Comparison of ENCODE assay signal across 17 cellular contexts in the genomic region with DNA sequence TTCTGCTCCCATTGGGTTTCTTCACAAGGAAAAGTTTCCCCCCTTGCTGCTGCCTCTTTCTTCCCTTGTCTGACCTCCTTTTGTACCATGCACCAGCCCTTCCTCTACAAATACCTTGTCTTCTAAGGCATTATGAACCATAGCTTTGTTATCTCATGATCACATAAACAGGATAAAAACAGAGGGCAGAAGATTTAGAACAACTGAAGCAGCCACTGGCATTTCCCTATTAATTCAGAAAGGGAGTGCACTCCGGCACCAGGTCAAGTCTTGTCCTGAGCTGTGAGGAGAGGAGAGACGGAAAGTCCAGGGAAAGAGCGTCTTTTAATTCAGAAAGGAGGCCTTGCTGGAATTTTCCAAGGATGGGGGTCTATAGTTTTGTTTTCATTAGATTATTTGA.
"Had no signal": no experiment of that assay in that cellular context is flagged by ENCODE, and none has a peak within 500 bp of the region (broad histone marks: within the 10 kb centered on the region; RNA-seq: fewer than 3 reads in every experiment).

No MANE protein-coding gene starts in this region.

- H3K36me3 Mint-ChIP-seq: immature natural killer cell; natural killer cell treated with Interleukin-12 subunit alpha and Interleukin-12 subunit beta and Interleukin-15 and Interleukin-18, amount 100 ng/mL, for 72 hours had no signal

- H3K27me3 Mint-ChIP-seq: natural killer cell treated with Interleukin-12 subunit alpha and Interleukin-12 subunit beta and Interleukin-15 and Interleukin-18, amount 100 ng/mL, for 72 hours had no signal

- H3K27ac Mint-ChIP-seq: immature natural killer cell; natural killer cell treated with Interleukin-12 subunit alpha and Interleukin-12 subunit beta and Interleukin-15 and Interleukin-18, amount 100 ng/mL, for 72 hours had no signal

- H3K36me3 ChIP-seq: colonic mucosa, gastroesophageal sphincter, left ventricle myocardium inferior, lower lobe of right lung, neutrophil, tibial artery, upper lobe of left lung, vagina had no signal

- H3K9me3 ChIP-seq: colonic mucosa, gastroesophageal sphincter, left ventricle myocardium inferior, lower lobe of right lung, neutrophil, tibial artery, upper lobe of left lung, vagina had no signal

- H3K27ac ChIP-seq: colonic mucosa, gastroesophageal sphincter, left ventricle myocardium inferior, lower lobe of right lung, neutrophil, skin epidermis, tibial artery, upper lobe of left lung, vagina had no signal

- DNase-seq: colonic mucosa; effector CD4-positive, alpha-beta T cell; glutamatergic neuron; immature natural killer cell; left ventricle myocardium inferior; lower lobe of right lung; stimulated activated CD4-positive, alpha-beta T cell treated with anti-CD3 and anti-CD28 coated beads, Interleukin-12 subunit alpha, Interleukin-12 subunit beta, amount 100 ng/mL, for 4 hours; stimulated activated naive CD4-positive, alpha-beta T cell; tibial artery; upper lobe of left lung had no signal

- ATAC-seq: esophagus mucosa; gastroesophageal sphincter; lower lobe of right lung; natural killer cell treated with Interleukin-12 subunit alpha and Interleukin-12 subunit beta and Interleukin-15 and Interleukin-18, amount 100 ng/mL, for 72 hours; sciatic nerve had no signal

- H3K4me1 ChIP-seq: colonic mucosa, gastroesophageal sphincter, left ventricle myocardium inferior, lower lobe of right lung, tibial artery, upper lobe of left lung, vagina had no signal

- H3K4me1 Mint-ChIP-seq: immature natural killer cell had no signal

- H3K4me3 ChIP-seq: colonic mucosa, gastroesophageal sphincter, left ventricle myocardium inferior, lower lobe of right lung, skin epidermis, tibial artery, upper lobe of left lung, vagina had no signal

- H3K27me3 ChIP-seq: colonic mucosa, gastroesophageal sphincter, neutrophil, tibial artery, upper lobe of left lung, vagina had no signal

- H3K4me3 Mint-ChIP-seq: immature natural killer cell; natural killer cell treated with Interleukin-12 subunit alpha and Interleukin-12 subunit beta and Interleukin-15 and Interleukin-18, amount 100 ng/mL, for 72 hours had no signal
